Comparison of ENCODE assay signal across 29 cellular contexts in genomic region chr14:63405715-63406114, GRCh38.
"Had no signal": no experiment of that assay in that cellular context is flagged by ENCODE, and none has a peak within 500 bp of the region (broad histone marks: within the 10 kb centered on the region; RNA-seq: fewer than 3 reads in every experiment).

No MANE protein-coding gene starts in this region.

- H3K36me3 ChIP-seq: breast epithelium, pancreas, uterus had no signal

- H3K9me3 ChIP-seq: breast epithelium, esophagus muscularis mucosa, heart right ventricle, pancreas, psoas muscle, suprapubic skin, uterus had no signal

- H3K27ac ChIP-seq: breast epithelium, esophagus muscularis mucosa, heart right ventricle, pancreas, psoas muscle, suprapubic skin, uterus had no signal

- H3K4me2 ChIP-seq: smooth muscle cell had no signal

- H3K4me3 ChIP-seq: breast epithelium, esophagus muscularis mucosa, heart right ventricle, pancreas, psoas muscle, smooth muscle cell, suprapubic skin, uterus had no signal

- H3K4me1 ChIP-seq: breast epithelium, suprapubic skin, uterus had no signal

- H3K9me3 Mint-ChIP-seq: activated CD4-positive, alpha-beta memory T cell treated with anti-CD3 and anti-CD28 coated beads, Interleukin-2, amount 10 ng/mL, durations not matched to agents 7 days and 5 days; activated CD4-positive, alpha-beta T cell treated with anti-CD3 and anti-CD28 coated beads, Interleukin-2, amount 10 ng/mL, durations not matched to agents 24 days and 14 days; activated T-cell treated with anti-CD3 and anti-CD28 coated beads, Interleukin-2, amount 50 U/mL, for 24 hours; central memory CD8-positive, alpha-beta T cell; naive thymus-derived CD4-positive, alpha-beta T cell; stimulated activated naive B cell treated with anti-CD40 and anti-IgM and Interleukin-4, amounts not matched to agents 10 μg/mL and 1 μg/mL and 100 μg/mL, for 72 hours; T-helper 2 cell treated with Interferon-gamma antibody and Interleukin-4, amounts not matched to agents 5 μg/mL and 100 μg/mL, for 36 hours had no signal

- H3K27ac Mint-ChIP-seq: activated CD4-positive, alpha-beta memory T cell treated with anti-CD3 and anti-CD28 coated beads, Interleukin-2, amount 10 ng/mL, durations not matched to agents 7 days and 5 days; activated CD4-positive, alpha-beta T cell treated with anti-CD3 and anti-CD28 coated beads, Interleukin-2, amount 10 ng/mL, durations not matched to agents 24 days and 14 days; activated T-cell treated with anti-CD3 and anti-CD28 coated beads, Interleukin-2, amount 50 U/mL, for 24 hours; naive thymus-derived CD4-positive, alpha-beta T cell; stimulated activated naive B cell treated with anti-CD40 and anti-IgM and Interleukin-4, amounts not matched to agents 10 μg/mL and 1 μg/mL and 100 μg/mL, for 72 hours; T-helper 2 cell treated with Interferon-gamma antibody and Interleukin-4, amounts not matched to agents 5 μg/mL and 100 μg/mL, for 36 hours had no signal

- H3K4me3 Mint-ChIP-seq: activated CD4-positive, alpha-beta memory T cell treated with anti-CD3 and anti-CD28 coated beads, Interleukin-2, amount 10 ng/mL, durations not matched to agents 7 days and 5 days; activated CD4-positive, alpha-beta T cell treated with anti-CD3 and anti-CD28 coated beads, Interleukin-2, amount 10 ng/mL, durations not matched to agents 24 days and 14 days; activated T-cell treated with anti-CD3 and anti-CD28 coated beads, Interleukin-2, amount 50 U/mL, for 24 hours; central memory CD8-positive, alpha-beta T cell; naive thymus-derived CD4-positive, alpha-beta T cell; stimulated activated naive B cell treated with anti-CD40 and anti-IgM and Interleukin-4, amounts not matched to agents 10 μg/mL and 1 μg/mL and 100 μg/mL, for 72 hours; T-helper 2 cell treated with Interferon-gamma antibody and Interleukin-4, amounts not matched to agents 5 μg/mL and 100 μg/mL, for 36 hours had no signal

- H3K27me3 Mint-ChIP-seq: activated CD4-positive, alpha-beta memory T cell treated with anti-CD3 and anti-CD28 coated beads, Interleukin-2, amount 10 ng/mL, durations not matched to agents 7 days and 5 days; activated CD4-positive, alpha-beta T cell treated with anti-CD3 and anti-CD28 coated beads, Interleukin-2, amount 10 ng/mL, durations not matched to agents 24 days and 14 days; activated T-cell treated with anti-CD3 and anti-CD28 coated beads, Interleukin-2, amount 50 U/mL, for 24 hours; central memory CD8-positive, alpha-beta T cell; naive thymus-derived CD4-positive, alpha-beta T cell; stimulated activated naive B cell treated with anti-CD40 and anti-IgM and Interleukin-4, amounts not matched to agents 10 μg/mL and 1 μg/mL and 100 μg/mL, for 72 hours had no signal

- ATAC-seq: activated CD4-positive, CD25-positive, alpha-beta regulatory T cell treated with anti-CD3 and anti-CD28 coated beads, Interleukin-2, amount 50 U/mL, for 24 hours; naive thymus-derived CD4-positive, alpha-beta T cell; pancreas; psoas muscle; stimulated activated naive B cell treated with anti-CD40 and anti-IgM and Interleukin-4, amounts not matched to agents 10 μg/mL and 1 μg/mL and 100 μg/mL, for 72 hours had no signal

- H3K27me3 ChIP-seq: breast epithelium, esophagus muscularis mucosa, heart right ventricle, pancreas, suprapubic skin, uterus had no signal

- DNase-seq: activated CD4-positive, alpha-beta memory T cell treated with anti-CD3 and anti-CD28 coated beads, Interleukin-2, amount 10 ng/mL, durations not matched to agents 7 days and 5 days; activated CD4-positive, alpha-beta T cell treated with anti-CD3 and anti-CD28 coated beads, Interleukin-2, amount 10 ng/mL, durations not matched to agents 24 days and 14 days; activated CD8-positive, alpha-beta memory T cell treated with anti-CD3 and anti-CD28 coated beads, Interleukin-2, amount 50 U/mL, for 48 hours; activated gamma-delta T cell; activated naive CD4-positive, alpha-beta T cell treated with anti-CD3 and anti-CD28 coated beads, Interleukin-2, amount 50 U/mL, for 16 hours; activated T-cell treated with anti-CD3 and anti-CD28 coated beads, Interleukin-2, amount 50 U/mL, for 24 hours; amniotic stem cell; dermis blood vessel endothelial cell; effector CD4-positive, alpha-beta T cell; foreskin melanocyte; heart right ventricle; islet precursor cell; mammary epithelial cell; naive thymus-derived CD4-positive, alpha-beta T cell; pancreas; psoas muscle; stimulated activated CD4-positive, alpha-beta T cell treated with anti-CD3 and anti-CD28 coated beads, Interleukin-15, amount 100 ng/mL, for 24 hours; stimulated activated CD4-positive, alpha-beta T cell treated with anti-CD3 and anti-CD28 coated beads, Interleukin-2, amount 100 ng/mL, for 24 hours; stimulated activated naive B cell treated with anti-CD40 and anti-IgM and Interleukin-4, amounts not matched to agents 10 μg/mL and 1 μg/mL and 100 μg/mL, for 72 hours; T-helper 1 cell; trophoblast cell; uterus had no signal
